Comparison of ENCODE assay signal across 13 cellular contexts in the genomic region with DNA sequence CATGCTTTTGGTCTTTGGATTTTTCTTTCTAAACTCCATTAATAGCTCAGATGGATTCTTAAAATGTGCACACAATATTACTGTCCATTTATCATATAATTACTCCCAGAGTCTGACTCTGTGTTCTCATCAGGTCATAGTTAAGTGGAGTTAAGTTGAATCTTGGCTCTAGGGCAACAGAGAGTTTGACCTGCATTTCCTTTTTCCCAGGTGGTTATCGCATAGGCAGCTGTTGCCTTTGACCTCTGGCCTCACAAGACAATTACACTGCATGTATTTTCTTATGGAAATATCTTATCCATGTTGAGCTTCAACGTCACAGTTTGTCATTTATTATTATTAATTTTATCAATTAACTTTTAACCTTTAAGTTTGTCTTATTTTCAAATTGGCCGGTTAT.
"Had no signal": no experiment of that assay in that cellular context is flagged by ENCODE, and none has a peak within 500 bp of the region (broad histone marks: within the 10 kb centered on the region; RNA-seq: fewer than 3 reads in every experiment).

No MANE protein-coding gene starts in this region.

- H3K27ac ChIP-seq: coronary artery, dorsolateral prefrontal cortex, neutrophil had no signal

- H3K36me3 ChIP-seq: neutrophil had no signal

- DNase-seq: dorsolateral prefrontal cortex; effector CD8-positive, alpha-beta T cell; heart left ventricle; hippocampal formation; mammary epithelial cell; naive thymus-derived CD8-positive, alpha-beta T cell; stimulated activated CD4-positive, alpha-beta T cell treated with anti-CD3 and anti-CD28 coated beads, Interleukin-2, amount 100 ng/mL, for 48 hours; stimulated activated naive CD4-positive, alpha-beta T cell treated with Interleukin-2 at 50 U/mL for 16 hours had no signal

- FAIRE-seq: urothelium cell line had no signal

- H3K4me2 ChIP-seq: smooth muscle cell had no signal

- H3K27me3 ChIP-seq: dorsolateral prefrontal cortex, heart left ventricle, neutrophil had no signal

- H3K9me3 ChIP-seq: heart left ventricle, neutrophil had no signal

- ATAC-seq: esophagus mucosa; naive thymus-derived CD8-positive, alpha-beta T cell had no signal

- H3K4me3 ChIP-seq: coronary artery, dorsolateral prefrontal cortex, heart left ventricle, smooth muscle cell had no signal
